1 cellular context compared by ENCODE assay signal in genomic region chr1:206974154-206974553, GRCh38.
TF ChIP-seq lines count a peak whose summit lies in the region.

No MANE protein-coding gene starts in this region.

TF ChIP-seq in HepG2, 621 proteins besides CTCF, POLR2A, EP300 and RAD21:
- peak; percentile 55; the same call in 1 of the 2 replicates for TF ChIP-seq USF2 (IDR thresholded peaks at IDR 0.05; ENCODE audit: low read depth, low read length)
- TF ChIP-seq USF2 (CRISPR knock-in tag; IDR thresholded peaks at IDR 0.05; ENCODE audit: borderline replicate concordance): no peak
- TF ChIP-seq ZNF17 (CRISPR knock-in tag; IDR thresholded peaks at IDR 0.05): no peak
- TF ChIP-seq MZF1 (CRISPR knock-in tag; IDR thresholded peaks at IDR 0.05; ENCODE audit: borderline replicate concordance): no peak
- no peak for TF ChIP-seq NR2F6 (IDR thresholded peaks at IDR 0.05)
- TF ChIP-seq NR2F6 (CRISPR knock-in tag; IDR thresholded peaks at IDR 0.05): no peak
- no peak for TF ChIP-seq HOMEZ (CRISPR knock-in tag; IDR thresholded peaks at IDR 0.05; ENCODE audit: low read depth)
- TF ChIP-seq ZBTB20 (CRISPR knock-in tag; IDR thresholded peaks at IDR 0.05; ENCODE audit: borderline replicate concordance, low read depth): no peak
- TF ChIP-seq RAD51 (IDR thresholded peaks at IDR 0.05; ENCODE audit: borderline replicate concordance): peak; percentile 17; the same call in 1 of the 2 replicates
- no peak for TF ChIP-seq ZSCAN21 (CRISPR knock-in tag; IDR thresholded peaks at IDR 0.05; ENCODE audit: borderline replicate concordance)
- no peak for TF ChIP-seq PITX1 (CRISPR knock-in tag; IDR thresholded peaks at IDR 0.05)
- no peak for TF ChIP-seq ZNF703 (CRISPR knock-in tag; IDR thresholded peaks at IDR 0.05; ENCODE audit: borderline replicate concordance)
- TF ChIP-seq GRHL1 (CRISPR knock-in tag; conservative IDR thresholded peaks at IDR 0.05): no peak
